ENCODE assay signal across 1 cellular context in genomic region chr12:11171145-11171952, GRCh38.
TF ChIP-seq lines count a peak whose summit lies in the region.

SMIM10L1 (plus strand) TSS chr12:11171194; CDS start chr12:11171357, 163 bp downstream.

TF ChIP-seq in H1, 55 proteins besides CTCF, POLR2A, EP300 and RAD21 (continued from another document):
- peak; percentile 43 for TF ChIP-seq TAF7 (optimal IDR thresholded peaks at IDR 0.05; ENCODE audit: borderline replicate concordance, low read depth, low read length)
- TF ChIP-seq SP4 (IDR thresholded peaks at IDR 0.05; ENCODE audit: low read length): no peak
- TF ChIP-seq CBX5 (IDR thresholded peaks at IDR 0.05; ENCODE audit: low read depth, low read length): no peak
- TF ChIP-seq YY1 (IDR thresholded peaks at IDR 0.05; ENCODE audit: low read depth, low read length): peak; percentile 95
- no peak for TF ChIP-seq SUZ12 (IDR thresholded peaks at IDR 0.05; ENCODE audit: low read length)
- no peak for TF ChIP-seq FOSL1 (IDR thresholded peaks at IDR 0.05; ENCODE audit: insufficient read depth, low read depth, low read length)
- no peak for TF ChIP-seq CEBPB (IDR thresholded peaks at IDR 0.05; ENCODE audit: low read depth, low read length)
- peak; percentile 99 for TF ChIP-seq PHF8 (conservative IDR thresholded peaks at IDR 0.05; ENCODE audit: low read depth, low read length)
- TF ChIP-seq RNF2 (IDR thresholded peaks at IDR 0.05; ENCODE audit: borderline replicate concordance, low read depth, low read length, missing control alignments, poor library complexity, severe bottlenecking): no peak
- TF ChIP-seq CHD7 (IDR thresholded peaks at IDR 0.05; ENCODE audit: insufficient replicate concordance, low read length): no peak
- no peak for TF ChIP-seq JUND (IDR thresholded peaks at IDR 0.05; ENCODE audit: low read length)
- TF ChIP-seq TAF1 (IDR thresholded peaks at IDR 0.05; ENCODE audit: low read depth, low read length): peak; percentile 84
- TF ChIP-seq TBP (IDR thresholded peaks at IDR 0.05; ENCODE audit: low read depth, low read length): peak; percentile 78
- no peak for TF ChIP-seq CHD1 (IDR thresholded peaks at IDR 0.05; ENCODE audit: low read depth, low read length)
- peak; percentile 64 for TF ChIP-seq MAX (IDR thresholded peaks at IDR 0.05)
- TF ChIP-seq KDM4A (IDR thresholded peaks at IDR 0.05; ENCODE audit: low read depth, low read length, severe bottlenecking): peak; percentile 90
- peak; percentile 25; the same call in 1 of the 2 replicates for TF ChIP-seq E2F6 (IDR thresholded peaks at IDR 0.05)
- TF ChIP-seq CHD2 (IDR thresholded peaks at IDR 0.05; ENCODE audit: low read length): peak; percentile 99
- TF ChIP-seq RBBP5 (IDR thresholded peaks at IDR 0.05; ENCODE audit: borderline replicate concordance, low read depth, low read length): peak; percentile 95; the same call in 1 of the 2 replicates
- TF ChIP-seq KDM1A (IDR thresholded peaks at IDR 0.05; ENCODE audit: borderline replicate concordance, low read length): peak; percentile 67; the same call in 1 of the 2 replicates
- TF ChIP-seq POLR2AphosphoS5 (IDR thresholded peaks at IDR 0.05; ENCODE audit: low read depth, low read length): peak; percentile 93
- no peak for TF ChIP-seq ATF2 (IDR thresholded peaks at IDR 0.05; ENCODE audit: low read length)
- TF ChIP-seq ATF3 (IDR thresholded peaks at IDR 0.05; ENCODE audit: insufficient read depth, low read depth, low read length): no peak
- TF ChIP-seq SP1 (IDR thresholded peaks at IDR 0.05; ENCODE audit: low read depth, low read length): no peak
- TF ChIP-seq NANOG (IDR thresholded peaks at IDR 0.05; ENCODE audit: insufficient read depth, low read depth, low read length, poor library complexity, severe bottlenecking): no peak
- TF ChIP-seq GABPA (IDR thresholded peaks at IDR 0.05; ENCODE audit: borderline replicate concordance, insufficient read depth, low read length): no peak
- TF ChIP-seq KDM5A (IDR thresholded peaks at IDR 0.05; ENCODE audit: low read length): no peak; the same call in 1 of the 2 replicates
- TF ChIP-seq ZNF274 (IDR thresholded peaks at IDR 0.05; ENCODE audit: borderline replicate concordance, extremely low read depth, low read length): no peak
- no peak for TF ChIP-seq SAP30 (IDR thresholded peaks at IDR 0.05; ENCODE audit: insufficient read depth, insufficient replicate concordance, low read length)
- no peak for TF ChIP-seq POU5F1 (IDR thresholded peaks at IDR 0.05; ENCODE audit: low read depth, low read length)
- peak; percentile 56; the same call in 1 of the 2 replicates for TF ChIP-seq GTF2F1 (IDR thresholded peaks at IDR 0.05; ENCODE audit: borderline replicate concordance, low read depth, low read length)
- TF ChIP-seq RFX5 (IDR thresholded peaks at IDR 0.05; ENCODE audit: borderline replicate concordance, low read depth, low read length): no peak
- peak; percentile 97 for TF ChIP-seq ASH2L (IDR thresholded peaks at IDR 0.05; ENCODE audit: low read length)
- TF ChIP-seq BCL11A (IDR thresholded peaks at IDR 0.05; ENCODE audit: low read depth in 2 of 2, low read length in 2 of 2): no peak
- peak in 1 of 2 experiments; percentile 73; a peak in 1 of 4 replicates for TF ChIP-seq HDAC2 (IDR thresholded peaks at IDR 0.05; ENCODE audit: borderline replicate concordance in 1 of 2, low read depth in 2 of 2, low read length in 2 of 2)
- no peak for TF ChIP-seq SIRT6 (IDR thresholded peaks at IDR 0.05; ENCODE audit: low read length)
- 0 out of 2 replicates have a peak, but pooled peaks have one; percentile 11 for TF ChIP-seq CREB1 (IDR thresholded peaks at IDR 0.05)
